24 cellular contexts compared by ENCODE assay signal in genomic region chr17:74179576-74179975, GRCh38. TPM values are rescaled to one million over a fixed set of nuclear protein-coding genes. Genes with fewer than 3 reads are reported as not detected.
DNase-seq lines count a peak whose midpoint lies in the region; ATAC-seq, FAIRE-seq and TF ChIP-seq lines count a peak whose summit lies in the region.
"Had no signal": no experiment of that assay in that cellular context is flagged by ENCODE, and none has a peak within 500 bp of the region (broad histone marks: within the 10 kb centered on the region; RNA-seq: fewer than 3 reads in every experiment).

No MANE protein-coding gene starts in this region.

- no peak for ATAC-seq in GM18517 (IDR thresholded peaks at IDR 0.05; ENCODE audit: unreplicated experiment)

- no peaks in the 10 kb centered on the region for H4K20me1 ChIP-seq in BLaER1
- H4K20me1 ChIP-seq: BLaER1 treated with 17β-estradiol and CSF1 and Interleukin-3, amounts not matched to agents 10 nM and 100 nM had no signal

- no peaks in the 10 kb centered on the region; the same call in 1 of the 2 replicates for H3K27me3 ChIP-seq in BLaER1
- no peaks in the 10 kb centered on the region; the same call in 1 of the 2 replicates for H3K27me3 ChIP-seq in H7 (ENCODE audit: control insufficient read depth, insufficient read depth, low read length)
- H3K27me3 ChIP-seq: BE2C; BLaER1 treated with 17β-estradiol and CSF1 and Interleukin-3, amounts not matched to agents 10 nM and 100 nM had no signal

- 0 out of 2 replicates have a peak overlapping the region, but pooled peaks have one; percentile 6 for H3K4me2 ChIP-seq in BLaER1

- no peak overlapping the region for H3K27ac Mint-ChIP-seq in activated naive CD8-positive, alpha-beta T cell treated with anti-CD3 and anti-CD28 coated beads for 36 hours
- H3K27ac Mint-ChIP-seq: CD4-positive, alpha-beta T cell; CD8-positive, alpha-beta memory T cell had no signal

- H3K27ac ChIP-seq in BLaER1 (no peak overlapping the region), kidney (ENCODE audit: low read depth in 2 of 2, low read length in 2 of 2) (no peak overlapping the region)
- H3K27ac ChIP-seq: BLaER1 treated with 17β-estradiol and CSF1 and Interleukin-3, amounts not matched to agents 10 nM and 100 nM; C4-2B had no signal

- no peaks in the 10 kb centered on the region for H3K9me3 ChIP-seq in BLaER1
- H3K9me3 ChIP-seq in kidney (ENCODE audit: control insufficient read depth in 1 of 2, low read length in 2 of 2), result no peaks in the 10 kb centered on the region
- H3K9me3 ChIP-seq: BE2C had no signal

- intact Hi-C loops in kidney (cut with DNase I) (no loop called here), posterior vena cava (cut with DNase I) (loop anchor here (5.0 kb wide), 2 partner anchors 747 to 752 kb away; no protein-coding TSS in a partner anchor)

- FAIRE-seq in kidney (lab: Jason Lieb, UNC), result no peak
- FAIRE-seq: A204.1, G401.6, GM12891 had no signal

- H3K4me3 ChIP-seq in BLaER1, result no peak overlapping the region
- no peak overlapping the region for H3K4me3 ChIP-seq in H7 (ENCODE audit: insufficient read depth, low read depth, low read length)
- H3K4me3 ChIP-seq in kidney (ENCODE audit: low read length in 2 of 2), result no peak overlapping the region
- H3K4me3 ChIP-seq: BLaER1 treated with 17β-estradiol and CSF1 and Interleukin-3, amounts not matched to agents 10 nM and 100 nM had no signal

- H3K27me3 Mint-ChIP-seq in activated naive CD8-positive, alpha-beta T cell treated with anti-CD3 and anti-CD28 coated beads for 36 hours, result peaks cover 30% of the 10 kb centered on the region

- H3K4me1 ChIP-seq in BLaER1 (peaks cover 13% of the 10 kb centered on the region), kidney (ENCODE audit: control insufficient read depth in 1 of 2, insufficient read depth in 1 of 2, low read depth in 1 of 2, low read length in 2 of 2) (no peaks in the 10 kb centered on the region)
- H3K4me1 ChIP-seq: BE2C had no signal

- H3K36me3 ChIP-seq in BLaER1 (no peaks in the 10 kb centered on the region), H7 (replicated peaks; ENCODE audit: control insufficient read depth, insufficient read depth, low read length) (no peaks in the 10 kb centered on the region), kidney (ENCODE audit: control insufficient read depth in 1 of 2, insufficient read depth in 2 of 2, low read length in 2 of 2) (no peaks in the 10 kb centered on the region)
- H3K36me3 ChIP-seq: BE2C; BLaER1 treated with 17β-estradiol and CSF1 and Interleukin-3, amounts not matched to agents 10 nM and 100 nM had no signal

- no peak overlapping the region for H3K9ac ChIP-seq in BLaER1
- no peak overlapping the region for H3K9ac ChIP-seq in kidney (ENCODE audit: low read length in 2 of 2)
- H3K9ac ChIP-seq: BLaER1 treated with 17β-estradiol and CSF1 and Interleukin-3, amounts not matched to agents 10 nM and 100 nM had no signal

- H3K4me3 Mint-ChIP-seq in activated naive CD8-positive, alpha-beta T cell treated with anti-CD3 and anti-CD28 coated beads for 36 hours, result no peak overlapping the region
- H3K4me3 Mint-ChIP-seq: CD4-positive, alpha-beta T cell; CD8-positive, alpha-beta memory T cell had no signal

- H3K4me1 Mint-ChIP-seq in activated naive CD8-positive, alpha-beta T cell treated with anti-CD3 and anti-CD28 coated beads for 36 hours, result no peaks in the 10 kb centered on the region
- H3K4me1 Mint-ChIP-seq: CD8-positive, alpha-beta memory T cell had no signal

- DNase-seq in H7 (peak; percentile 12), kidney (peak; percentile 23), posterior vena cava (ENCODE audit: low spot score) (peak; percentile 55), NCI-H2081 (lab: John Stamatoyannopoulos, UW) (no peak), DMS79 treated with DMSO at 0.1 percent for 48 hours (lab: John Stamatoyannopoulos, UW) (no peak)
- no peak for DNase-seq in activated naive CD8-positive, alpha-beta T cell treated with anti-CD3 and anti-CD28 coated beads for 36 hours
- DNase-seq: 8988T; ACHN; BE2C; CD4-positive, alpha-beta T cell; COR-L47; DMS 273 treated with DMSO at 0.1 percent for 48 hours; DMS153; DMS53; DMS79; GF-D8 had no signal

- no peak for TF ChIP-seq CTCF in kidney (IDR thresholded peaks at IDR 0.05; ENCODE audit: borderline replicate concordance, extremely low read depth, insufficient read depth)

- no peaks in the 10 kb centered on the region for H3K9me3 Mint-ChIP-seq in activated naive CD8-positive, alpha-beta T cell treated with anti-CD3 and anti-CD28 coated beads for 36 hours
- H3K9me3 Mint-ChIP-seq: CD4-positive, alpha-beta T cell had no signal

- no peaks in the 10 kb centered on the region for H3K36me3 Mint-ChIP-seq in activated naive CD8-positive, alpha-beta T cell treated with anti-CD3 and anti-CD28 coated beads for 36 hours

RNA-seq across cellular contexts. Expression of gene RPL38, which starts 23.9 kb away (rescaled TPM):
- total RNA-seq in H7 (2014; rRNA removed; shearing (Covaris generic)), result 1,534 and 2,134 TPM in 2 replicates
- total RNA-seq in kidney (664 TPM), posterior vena cava (100 to 1,000 TPM; 560 to 702 TPM)
- 1,966 TPM for polyA plus RNA-seq in kidney (ENCODE audit: insufficient read depth, low read depth, low replicate concordance)
- total RNA-seq in activated naive CD8-positive, alpha-beta T cell treated with anti-CD3 and anti-CD28 coated beads for 36 hours, result 1,000 to 10,000 TPM; 1,601 to 1,608 TPM

RNA-seq across cellular contexts. Expression of gene TTYH2, which starts 33.8 kb away (rescaled TPM):
- 2.5 and 7.4 TPM in 2 replicates for total RNA-seq in H7 (2014; rRNA removed; shearing (Covaris generic))
- total RNA-seq in kidney (7.1 TPM), posterior vena cava (1 to 10 TPM; 3.2 to 5.5 TPM)
- polyA plus RNA-seq in kidney (ENCODE audit: insufficient read depth, low read depth, low replicate concordance), result 2.4 TPM
- total RNA-seq in activated naive CD8-positive, alpha-beta T cell treated with anti-CD3 and anti-CD28 coated beads for 36 hours, result 1 to 10 TPM; 5.6 to 6.5 TPM

Comparison
In these comparisons a context has a peak if more than half of its experiments do, and no peak if none do; other contexts are left out.
1. DNase-seq: peak in H7 (single experiment), kidney (single experiment) and posterior vena cava (single experiment); none in activated naive CD8-positive, alpha-beta T cell treated with anti-CD3 and anti-CD28 coated beads for 36 hours (single experiment), NCI-H2081 (0 of 2) and DMS79 treated with DMSO at 0.1 percent for 48 hours (single experiment).